Comparison of ENCODE assay signal across 8 cellular contexts in the genomic region with DNA sequence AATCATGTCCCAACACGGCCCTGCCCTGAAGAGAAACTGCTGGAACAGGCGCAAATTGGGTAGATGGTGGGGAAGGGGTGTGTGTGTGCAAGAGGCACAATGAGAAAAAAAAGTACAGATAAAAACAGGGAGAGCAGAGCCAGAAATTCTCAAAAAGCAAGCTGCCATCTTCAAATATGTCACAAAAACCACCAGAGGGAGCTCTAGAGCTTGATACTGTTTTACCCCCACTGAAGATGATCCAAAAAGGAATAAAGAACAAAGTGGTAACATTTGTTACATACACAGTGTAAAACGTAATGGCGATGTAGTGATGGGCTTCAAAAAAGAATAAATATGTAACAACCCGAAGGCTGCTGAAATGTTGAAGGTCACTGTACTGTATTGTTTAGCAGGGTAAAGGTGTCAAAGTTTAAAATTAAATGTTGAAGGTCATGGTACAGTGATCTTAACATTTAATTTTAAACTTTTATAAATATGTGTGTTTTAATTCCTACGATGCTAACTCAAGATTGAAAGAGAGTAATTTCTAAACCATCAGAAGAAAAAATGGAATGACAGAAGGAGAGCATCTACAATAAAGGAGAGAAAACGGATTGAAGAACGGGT. TPM values are rescaled to one million over a fixed set of nuclear protein-coding genes. Genes with fewer than 3 reads are reported as not detected.
DNase-seq lines count a peak whose midpoint lies in the region; ATAC-seq lines count a peak whose summit lies in the region.

No MANE protein-coding gene starts in this region.

- peak; percentile 50 for DNase-seq in COR-L47 (lab: John Stamatoyannopoulos, UW)
- DNase-seq in OCI-M1 (lab: John Stamatoyannopoulos, UW), result peak; percentile 74
- no peak for DNase-seq in central memory CD8-positive, alpha-beta T cell (ENCODE audit: low spot score in 2 of 2)
- peak; percentile 61 to 72 for DNase-seq in lung microvascular endothelial cell (ENCODE audit: low read depth in 2 of 2)
- DNase-seq in activated CD4-positive, CD25-positive, alpha-beta regulatory T cell (lab: John Stamatoyannopoulos, UW), result no peak

- peaks cover 37% of the 10 kb centered on the region for H3K4me1 Mint-ChIP-seq in central memory CD8-positive, alpha-beta T cell

- H3K36me3 Mint-ChIP-seq in central memory CD8-positive, alpha-beta T cell (ENCODE audit: insufficient read depth), result peaks cover 72% of the 10 kb centered on the region

- H3K4me3 Mint-ChIP-seq in central memory CD8-positive, alpha-beta T cell, result no peak overlapping the region

- no peak overlapping the region for H3K27ac Mint-ChIP-seq in central memory CD8-positive, alpha-beta T cell (ENCODE audit: low read depth)

- peak; percentile 41 for ATAC-seq in GM19463 (IDR thresholded peaks at IDR 0.05; ENCODE audit: unreplicated experiment)
- ATAC-seq in central memory CD8-positive, alpha-beta T cell (replicated peaks; ENCODE audit: extremely low read depth, poor library complexity, severe bottlenecking), result peak; percentile 43
- ATAC-seq in GM21786 (IDR thresholded peaks at IDR 0.05; ENCODE audit: unreplicated experiment), result no peak
- ATAC-seq in HG03108 (IDR thresholded peaks at IDR 0.05; ENCODE audit: unreplicated experiment), result no peak

- no peaks in the 10 kb centered on the region for H3K27me3 Mint-ChIP-seq in central memory CD8-positive, alpha-beta T cell

- no peaks in the 10 kb centered on the region for H3K9me3 Mint-ChIP-seq in central memory CD8-positive, alpha-beta T cell

RNA-seq across cellular contexts. Expression of gene SNRPA1, which starts 6.0 kb away (rescaled TPM):
- total RNA-seq in lung microvascular endothelial cell, result 9.2 and 9.5 TPM in 2 replicates

RNA-seq across cellular contexts. Expression of gene SELENOS, which starts 11.7 kb away (rescaled TPM):
- total RNA-seq in lung microvascular endothelial cell, result 39.7 and 83.1 TPM in 2 replicates

RNA-seq across cellular contexts. Expression of gene CHSY1, which starts 37.2 kb away (rescaled TPM):
- 22.2 and 31.9 TPM in 2 replicates for total RNA-seq in lung microvascular endothelial cell

Comparison
In these comparisons a context has a peak if more than half of its experiments do, and no peak if none do; other contexts are left out.
1. DNase-seq: peak in COR-L47 (single experiment), OCI-M1 (single experiment) and lung microvascular endothelial cell (2 of 2); none in central memory CD8-positive, alpha-beta T cell (0 of 2) and activated CD4-positive, CD25-positive, alpha-beta regulatory T cell (0 of 4).
2. ATAC-seq: peak in GM19463 (single experiment) and central memory CD8-positive, alpha-beta T cell (single experiment); none in GM21786 (single experiment) and HG03108 (single experiment).